13 cellular contexts compared by ENCODE assay signal in the genomic region with DNA sequence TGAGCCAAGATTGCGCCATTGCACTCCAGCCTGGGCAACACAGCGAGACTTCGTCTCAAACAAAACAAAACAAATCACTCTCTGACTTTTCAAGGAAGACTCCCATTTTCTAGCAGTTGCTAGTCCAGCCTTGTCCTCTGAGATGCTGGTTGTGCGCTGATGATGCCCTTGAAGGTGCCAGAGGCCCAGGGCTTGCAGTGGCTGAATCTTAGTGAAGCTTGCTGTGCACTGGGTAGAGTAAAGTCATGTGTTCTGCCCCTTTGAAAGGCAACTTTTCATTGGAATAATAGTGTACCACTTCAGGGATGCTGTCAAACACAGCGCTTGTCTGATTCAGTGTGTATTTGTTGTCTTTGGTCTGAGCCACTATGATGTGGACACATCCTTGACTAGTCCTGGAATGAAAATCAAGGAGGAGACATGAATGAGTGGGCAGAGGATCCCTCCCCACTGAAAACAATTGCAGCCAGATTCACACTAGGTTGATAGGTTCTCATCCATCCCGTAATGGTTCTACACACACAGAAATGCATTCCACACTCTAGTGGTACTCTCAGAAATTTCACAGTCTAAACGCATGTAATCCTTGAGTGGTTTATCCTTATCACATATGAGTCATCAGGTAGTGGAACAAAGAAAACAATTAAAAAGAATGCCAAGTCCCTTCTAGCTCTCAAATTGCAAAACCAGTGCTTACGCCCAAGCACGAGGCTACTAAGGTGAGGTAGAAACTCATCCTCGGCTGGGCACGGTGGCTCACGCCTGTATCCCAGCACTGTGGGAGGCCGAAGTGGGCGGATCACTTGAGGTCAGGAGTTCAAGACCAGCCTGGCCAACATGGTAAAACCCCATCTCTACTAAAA. TPM values are rescaled to one million over a fixed set of nuclear protein-coding genes. Genes with fewer than 3 reads are reported as not detected.
A peak's percentile ranks its signal among the peaks of the same experiment; 100 is the strongest.
DNase-seq lines count a peak whose midpoint lies in the region; ATAC-seq and TF ChIP-seq lines count a peak whose summit lies in the region.
"Had no signal": no experiment of that assay in that cellular context is flagged by ENCODE, and none has a peak within 500 bp of the region (broad histone marks: within the 10 kb centered on the region; RNA-seq: fewer than 3 reads in every experiment).

No MANE protein-coding gene starts in this region.

- H3K4me1 Mint-ChIP-seq in WTC11 (peaks cover 12% of the 10 kb centered on the region), T-helper 17 cell (peaks cover 5% of the 10 kb centered on the region)

- no peaks in the 10 kb centered on the region for H3K36me3 ChIP-seq in GM23248 (ENCODE audit: low read depth)
- H3K36me3 ChIP-seq in sigmoid colon = no peaks in the 10 kb centered on the region

- H3K4me3 Mint-ChIP-seq in WTC11 (no peak overlapping the region), T-helper 17 cell (no peak overlapping the region)
- H3K4me3 Mint-ChIP-seq: activated naive CD8-positive, alpha-beta T cell; naive thymus-derived CD8-positive, alpha-beta T cell; type B pancreatic cell had no signal

- CTCF ChIA-PET in RWPE1 (lab: Yijun Ruan, JAX) (interaction anchor here (0.6 to 2.0 kb wide), 5 partner anchors 14 to 452 kb away, joined by 3 to 5 read pairs (median 5); no protein-coding TSS in a partner anchor), WTC11 (lab: Charles Lee) (interaction anchor here (1.4 to 9.0 kb wide), 2 partner anchors 62 to 149 kb away, joined by 3 to 189 read pairs; no protein-coding TSS in a partner anchor)

- H3K9me3 Mint-ChIP-seq in WTC11 = no peaks in the 10 kb centered on the region
- H3K9me3 Mint-ChIP-seq: naive thymus-derived CD8-positive, alpha-beta T cell; type B pancreatic cell had no signal

- H3K27me3 ChIP-seq in GM23248 (replicated peaks; ENCODE audit: insufficient read depth) (peaks cover 2% of the 10 kb centered on the region; the same call in 1 of the 2 replicates), foreskin keratinocyte (peaks cover 40% of the 10 kb centered on the region), sigmoid colon (peaks cover 0 to 5% (median 0%) of the 10 kb centered on the region in 3 donors)

- H3K4me2 ChIP-seq in GM23248 (ENCODE audit: unreplicated experiment) = no peak overlapping the region

- H3F3A ChIP-seq in GM23248 (ENCODE audit: insufficient read depth) = 0 out of 2 replicates have a peak, but pooled peaks cover 3% of the 10 kb centered on the region

- H3K4me3 ChIP-seq in GM23248 (no peak overlapping the region), sigmoid colon (no peak overlapping the region)

- no peaks in the 10 kb centered on the region for H3K9me3 ChIP-seq in GM23248 (ENCODE audit: low read depth)
- no peaks in the 10 kb centered on the region for H3K9me3 ChIP-seq in sigmoid colon
- H3K9me3 ChIP-seq in T-helper 17 cell (ENCODE audit: control insufficient read depth, low read length, poor library complexity, severe bottlenecking) = no peaks in the 10 kb centered on the region

- H3K9me2 ChIP-seq in GM23248 (ENCODE audit: insufficient read depth) = no peaks in the 10 kb centered on the region

- no peaks in the 10 kb centered on the region for H4K20me1 ChIP-seq in GM23248 (ENCODE audit: insufficient read depth)

- H3K27me3 Mint-ChIP-seq in WTC11 (ENCODE audit: low read depth) (no peaks in the 10 kb centered on the region), T-helper 17 cell (peaks cover 6% of the 10 kb centered on the region)
- H3K27me3 Mint-ChIP-seq: activated naive CD8-positive, alpha-beta T cell had no signal

- DNase-seq in GM23248 = peak; percentile 35
- DNase-seq in RWPE1 (ENCODE audit: low spot score) = peak; percentile 50
- DNase-seq in foreskin keratinocyte = peak; percentile 68 to 77
- DNase-seq in sigmoid colon = no peak
- no peak for DNase-seq in WTC11 (ENCODE audit: low spot score)
- no peak for DNase-seq in activated gamma-delta T cell (lab: John Stamatoyannopoulos, UW)
- DNase-seq in T-helper 17 cell = no peak
- no peak for DNase-seq in NAMALWA (ENCODE audit: low spot score)
- DNase-seq: activated CD4-positive, CD25-positive, alpha-beta regulatory T cell treated with anti-CD3 and anti-CD28 coated beads, Interleukin-2, amount 50 U/mL, for 72 hours; naive thymus-derived CD8-positive, alpha-beta T cell; stimulated activated CD4-positive, alpha-beta T cell treated with anti-CD3 and anti-CD28 coated beads, Interleukin-4, amount 100 ng/mL, for 4 hours had no signal

- no peak overlapping the region for H3K27ac Mint-ChIP-seq in WTC11
- no peak overlapping the region for H3K27ac Mint-ChIP-seq in T-helper 17 cell
- H3K27ac Mint-ChIP-seq: activated naive CD8-positive, alpha-beta T cell; type B pancreatic cell had no signal

- in situ Hi-C loops in GM23248 (cut with MboI) = loop anchor here (10.0 kb wide), 1 partner anchor 401 kb away; no protein-coding TSS in a partner anchor

- H3K36me3 Mint-ChIP-seq in WTC11 (no peaks in the 10 kb centered on the region), T-helper 17 cell (ENCODE audit: low read depth) (no peaks in the 10 kb centered on the region)
- H3K36me3 Mint-ChIP-seq: naive thymus-derived CD8-positive, alpha-beta T cell; type B pancreatic cell had no signal

- no peak for TF ChIP-seq CTCF in RWPE1 (conservative IDR thresholded peaks at IDR 0.05; ENCODE audit: low read depth)
- TF ChIP-seq CTCF in foreskin keratinocyte (conservative IDR thresholded peaks at IDR 0.05) = peak; percentile 13
- TF ChIP-seq CTCF in sigmoid colon (IDR thresholded peaks at IDR 0.05) = no peak
- no peak for TF ChIP-seq CTCF in WTC11 (IDR thresholded peaks at IDR 0.05)

- H3K27ac ChIP-seq in GM23248 (no peak overlapping the region), RWPE1 (no peak overlapping the region), foreskin keratinocyte (no peak overlapping the region), sigmoid colon (peak overlapping the region in 3 of 4 donors; percentile 11 to 61 (median 28))

- no peak for TF ChIP-seq EP300 in sigmoid colon (IDR thresholded peaks at IDR 0.05)

- no peaks in the 10 kb centered on the region for H3K79me2 ChIP-seq in GM23248 (ENCODE audit: insufficient read depth)

- TF ChIP-seq POLR2A in sigmoid colon (IDR thresholded peaks at IDR 0.05) = no peak

- H3K4me1 ChIP-seq in GM23248 (ENCODE audit: insufficient read depth) = no peaks in the 10 kb centered on the region
- no peaks in the 10 kb centered on the region for H3K4me1 ChIP-seq in foreskin keratinocyte
- H3K4me1 ChIP-seq in sigmoid colon = peaks cover 0 to 12% (median 2%) of the 10 kb centered on the region in 4 donors

- ATAC-seq in foreskin keratinocyte (peak; percentile 58), WTC11 (no peak), T-helper 17 cell (no peak)
- ATAC-seq: naive thymus-derived CD8-positive, alpha-beta T cell had no signal

- H2AFZ ChIP-seq in GM23248 = no peak overlapping the region

- POLR2A ChIA-PET in RWPE1 (lab: Yijun Ruan, JAX; ENCODE audit: low non-redundant PET) (no interaction called here), WTC11 (lab: Charles Lee) (no interaction called here)

- WGBS in GM23248 (ENCODE audit: low coverage in 1 of 2, low lambda C conversion rate in 2 of 2, missing lambda C conversion rate in 2 of 2), 2 experiments = 84 to 89% methylated on average over 14 of the region's 14 CpGs
- 68 to 87% methylated on average over 14 of the region's 14 CpGs for WGBS in sigmoid colon, 2 donors

- intact Hi-C loops in sigmoid colon (cut with DNase I) = loop anchor here (5.0 kb wide), 1 partner anchor 278 kb away; no protein-coding TSS in a partner anchor

- H3K9ac ChIP-seq in GM23248 = no peak overlapping the region

TF ChIP-seq in WTC11, 78 proteins besides CTCF, POLR2A, EP300 and RAD21 (continues in another document):
- TF ChIP-seq ZNF416 (CRISPR knock-in tag; IDR thresholded peaks at IDR 0.05) = no peak
- TF ChIP-seq, protein P1, sequence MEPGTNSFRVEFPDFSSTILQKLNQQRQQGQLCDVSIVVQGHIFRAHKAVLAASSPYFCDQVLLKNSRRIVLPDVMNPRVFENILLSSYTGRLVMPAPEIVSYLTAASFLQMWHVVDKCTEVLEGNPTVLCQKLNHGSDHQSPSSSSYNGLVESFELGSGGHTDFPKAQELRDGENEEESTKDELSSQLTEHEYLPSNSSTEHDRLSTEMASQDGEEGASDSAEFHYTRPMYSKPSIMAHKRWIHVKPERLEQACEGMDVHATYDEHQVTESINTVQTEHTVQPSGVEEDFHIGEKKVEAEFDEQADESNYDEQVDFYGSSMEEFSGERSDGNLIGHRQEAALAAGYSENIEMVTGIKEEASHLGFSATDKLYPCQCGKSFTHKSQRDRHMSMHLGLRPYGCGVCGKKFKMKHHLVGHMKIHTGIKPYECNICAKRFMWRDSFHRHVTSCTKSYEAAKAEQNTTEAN (CRISPR knock-in tag; IDR thresholded peaks at IDR 0.05) = no peak
- TF ChIP-seq, protein P2, sequence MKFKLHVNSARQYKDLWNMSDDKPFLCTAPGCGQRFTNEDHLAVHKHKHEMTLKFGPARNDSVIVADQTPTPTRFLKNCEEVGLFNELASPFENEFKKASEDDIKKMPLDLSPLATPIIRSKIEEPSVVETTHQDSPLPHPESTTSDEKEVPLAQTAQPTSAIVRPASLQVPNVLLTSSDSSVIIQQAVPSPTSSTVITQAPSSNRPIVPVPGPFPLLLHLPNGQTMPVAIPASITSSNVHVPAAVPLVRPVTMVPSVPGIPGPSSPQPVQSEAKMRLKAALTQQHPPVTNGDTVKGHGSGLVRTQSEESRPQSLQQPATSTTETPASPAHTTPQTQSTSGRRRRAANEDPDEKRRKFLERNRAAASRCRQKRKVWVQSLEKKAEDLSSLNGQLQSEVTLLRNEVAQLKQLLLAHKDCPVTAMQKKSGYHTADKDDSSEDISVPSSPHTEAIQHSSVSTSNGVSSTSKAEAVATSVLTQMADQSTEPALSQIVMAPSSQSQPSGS (CRISPR knock-in tag; IDR thresholded peaks at IDR 0.05; ENCODE audit: borderline replicate concordance, low read depth) = no peak

RNA-seq across cellular contexts. Expression of gene TDRD10, which starts 17.8 kb away (rescaled TPM):
- total RNA-seq in GM23248 (2014; rRNA removed; shearing (Covaris generic)) = not detected in 2 replicates
- not detected in 2 replicates for polyA plus RNA-seq in GM23248 (2016; fragmentation: Nextera tagmentation; extraction: Ambion mirVana)
- total RNA-seq in foreskin keratinocyte = not detected in 2 replicates
- polyA plus RNA-seq in foreskin keratinocyte = not detected in 2 replicates
- total RNA-seq in sigmoid colon = 1 to 10 TPM in 3 of 4 donors, under 1 TPM in 1; 0.68 to 3.9 (median 1.8) TPM
- polyA plus RNA-seq in sigmoid colon = 1 to 10 TPM in 2 of 3 donors, under 1 TPM in 1; 0.46 to 2.0 (median 1.8) TPM
- 0.09 to 0.46 TPM (median 0.25 TPM) in 3 replicates for total RNA-seq in WTC11 (2021)
- under 1 TPM in 1 of 2 donors, not detected in 1; 0.12 TPM for total RNA-seq in T-helper 17 cell
- total RNA-seq: naive thymus-derived CD8-positive, alpha-beta T cell had no signal
- polyA plus RNA-seq: naive thymus-derived CD8-positive, alpha-beta T cell had no signal

RNA-seq across cellular contexts. Expression of gene SHE, which starts 18.0 kb away (rescaled TPM):
- total RNA-seq in GM23248 (2014; rRNA removed; shearing (Covaris generic)) = not detected in 2 replicates
- polyA plus RNA-seq in GM23248 (2016; fragmentation: Nextera tagmentation; extraction: Ambion mirVana) = 0.03 TPM in 2 replicates
- not detected in 2 replicates for total RNA-seq in foreskin keratinocyte
- polyA plus RNA-seq in foreskin keratinocyte = not detected in 2 replicates
- 10 to 100 TPM in 1 of 4 donors, 1 to 10 TPM in 3; 5.2 to 10.2 (median 7.8) TPM for total RNA-seq in sigmoid colon
- 1 to 10 TPM; 1.6 to 5.7 (median 3.0) TPM for polyA plus RNA-seq in sigmoid colon
- 0.73 to 1.1 TPM (median 0.79 TPM) in 3 replicates for total RNA-seq in WTC11 (2021)
- total RNA-seq in T-helper 17 cell = under 1 TPM in 1 of 2 donors, not detected in 1; 0.13 TPM
- total RNA-seq: naive thymus-derived CD8-positive, alpha-beta T cell had no signal
- polyA plus RNA-seq: naive thymus-derived CD8-positive, alpha-beta T cell had no signal

Comparison
In these comparisons a context has a peak if more than half of its experiments do, and no peak if none do; other contexts are left out.
1. DNase-seq: peak in GM23248 (single experiment), RWPE1 (single experiment) and foreskin keratinocyte (2 of 2); none in sigmoid colon (single experiment), WTC11 (single experiment), activated gamma-delta T cell (single experiment), T-helper 17 cell (0 of 3) and NAMALWA (single experiment).
2. H3K27ac ChIP-seq: peak in sigmoid colon (3 of 4); none in GM23248 (single experiment), RWPE1 (single experiment) and foreskin keratinocyte (single experiment).